1 cellular context compared by ENCODE assay signal in genomic region chr3:100108464-100109079, GRCh38.
TF ChIP-seq lines count a peak whose summit lies in the region.

No MANE protein-coding gene starts in this region.

TF ChIP-seq in WTC11, 78 proteins besides CTCF, POLR2A, EP300 and RAD21 (continued from another document):
- no peak for TF ChIP-seq ATF2 (CRISPR knock-in tag; IDR thresholded peaks at IDR 0.05; ENCODE audit: borderline replicate concordance, low read depth)
- no peak for TF ChIP-seq TCF7 (CRISPR knock-in tag; IDR thresholded peaks at IDR 0.05; ENCODE audit: low read depth)
- no peak for TF ChIP-seq SP1 (CRISPR knock-in tag; conservative IDR thresholded peaks at IDR 0.05)
- TF ChIP-seq ZNF138 (CRISPR knock-in tag; conservative IDR thresholded peaks at IDR 0.05) = no peak
- TF ChIP-seq E2F1 (CRISPR knock-in tag; IDR thresholded peaks at IDR 0.05) = no peak
- TF ChIP-seq, protein P1, sequence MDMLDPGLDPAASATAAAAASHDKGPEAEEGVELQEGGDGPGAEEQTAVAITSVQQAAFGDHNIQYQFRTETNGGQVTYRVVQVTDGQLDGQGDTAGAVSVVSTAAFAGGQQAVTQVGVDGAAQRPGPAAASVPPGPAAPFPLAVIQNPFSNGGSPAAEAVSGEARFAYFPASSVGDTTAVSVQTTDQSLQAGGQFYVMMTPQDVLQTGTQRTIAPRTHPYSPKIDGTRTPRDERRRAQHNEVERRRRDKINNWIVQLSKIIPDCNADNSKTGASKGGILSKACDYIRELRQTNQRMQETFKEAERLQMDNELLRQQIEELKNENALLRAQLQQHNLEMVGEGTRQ (CRISPR knock-in tag; IDR thresholded peaks at IDR 0.05) = no peak
